7 cellular contexts compared by ENCODE assay signal in the genomic region with DNA sequence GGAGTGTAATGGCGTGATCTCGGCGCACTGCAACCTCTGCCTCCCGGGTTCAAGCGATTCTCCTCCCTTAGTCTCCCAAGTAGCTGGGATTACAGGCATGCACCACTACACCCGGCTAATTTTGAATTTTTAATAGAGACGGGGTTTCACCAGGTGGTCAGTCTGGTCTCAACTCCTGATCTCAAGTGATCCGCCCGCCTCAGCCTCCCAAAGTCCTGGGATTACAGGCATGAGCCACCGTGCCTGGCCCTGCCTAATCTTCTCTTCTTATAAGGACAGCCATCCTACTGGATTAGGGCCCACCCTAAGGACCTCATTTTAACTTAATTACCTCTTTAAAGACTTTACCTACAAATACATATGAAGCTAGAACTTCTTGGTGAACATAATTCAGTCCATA. TPM values are rescaled to one million over a fixed set of nuclear protein-coding genes. Genes with fewer than 3 reads are reported as not detected.
DNase-seq lines count a peak whose midpoint lies in the region; ATAC-seq, FAIRE-seq and TF ChIP-seq lines count a peak whose summit lies in the region.
"Not testable (repeated sequence)": the region's sequence is repeated elsewhere in the genome, so short reads cannot be mapped to it uniquely, and the experiment has no call there.

No MANE protein-coding gene starts in this region.

- not testable (repeated sequence) for BruUV-seq in HepG2 (replicated peaks; lab: Mats Ljungman, UMichigan)

- not testable (repeated sequence) for FAIRE-seq in HepG2 (lab: Jason Lieb, UNC)

- TF ChIP-seq RAD21 in HepG2 (CRISPR knock-in tag; IDR thresholded peaks at IDR 0.05), result not testable (repeated sequence)

- not testable (repeated sequence) for H3K79me2 ChIP-seq in HepG2 (ENCODE audit: insufficient read depth, low read length)

- not testable (repeated sequence) for H3K27me3 ChIP-seq in body of pancreas; HepG2 (ENCODE audit: control insufficient read depth in 1 of 2, insufficient read depth in 2 of 2, low read length in 2 of 2); stomach smooth muscle (ENCODE audit: control insufficient read depth in 1 of 2, insufficient read depth in 2 of 2, low read length in 2 of 2)

- TF ChIP-seq POLR2A in body of pancreas (IDR thresholded peaks at IDR 0.05); HepG2 (IDR thresholded peaks at IDR 0.05; ENCODE audit: insufficient read depth in 1 of 2, low read depth in 2 of 2, low read length in 2 of 2): not testable (repeated sequence)

- TF ChIP-seq EP300 in HepG2 (IDR thresholded peaks at IDR 0.05; ENCODE audit: low read depth in 2 of 2, low read length in 2 of 2); HepG2 (CRISPR knock-in tag; IDR thresholded peaks at IDR 0.05; ENCODE audit: borderline replicate concordance): not testable (repeated sequence)

- H3K36me3 ChIP-seq in body of pancreas (replicated peaks in 1 of 2; ENCODE audit: insufficient read depth in 1 of 2, low read depth in 2 of 2); HepG2 (replicated peaks in 1 of 2; ENCODE audit: control insufficient read depth in 1 of 2, insufficient read depth in 2 of 2, low read length in 2 of 2); stomach smooth muscle (ENCODE audit: control insufficient read depth in 2 of 2, insufficient read depth in 2 of 2, low read length in 2 of 2): not testable (repeated sequence)

- H3K27ac Mint-ChIP-seq in nephron progenitor cell, result peak overlapping the region; percentile 43

- DNase-seq in NCI-H82 (lab: John Stamatoyannopoulos, UW), result peak; percentile 85
- not testable (repeated sequence) for DNase-seq in body of pancreas; HepG2 (ENCODE audit: low spot score); nephron progenitor cell

- not testable (repeated sequence) for H3K4me3 Mint-ChIP-seq in nephron progenitor cell

- POLR2A ChIA-PET in HepG2 (lab: Yijun Ruan, JAX), result interaction anchor here (1.0 to 2.0 kb wide), 2 partner anchors 83 to 99 kb away, joined by 3 to 5 read pairs; partner anchors contain the start of genes CIB1, GDPGP1 and TTLL13

- H3K4me2 ChIP-seq in HepG2 (ENCODE audit: low read depth, low read length), result peak overlapping the region; percentile 67; the same call in 1 of the 2 replicates

- H3K4me3 ChIP-seq in body of pancreas; stomach smooth muscle (ENCODE audit: low read length in 2 of 2): not testable (repeated sequence)
- H3K4me3 ChIP-seq in HepG2 (replicated peaks in 1 of 3; ENCODE audit: insufficient read depth in 1 of 3, low read depth in 2 of 3, low read length in 3 of 3), result 0 out of 6 replicates have a peak overlapping the region, but pooled peaks of 1 of the 3 experiments have one; percentile 51

- not testable (repeated sequence) for H4K20me1 ChIP-seq in HepG2 (ENCODE audit: insufficient read depth, low read length)

- not testable (repeated sequence) for H2AFZ ChIP-seq in HepG2 (ENCODE audit: low read length)

- not testable (repeated sequence) for TF ChIP-seq CTCF in 22Rv1 (IDR thresholded peaks at IDR 0.05); VCaP (conservative IDR thresholded peaks at IDR 0.05); body of pancreas (IDR thresholded peaks at IDR 0.05); HepG2 (CRISPR knock-in tag; IDR thresholded peaks at IDR 0.05); nephron progenitor cell (IDR thresholded peaks at IDR 0.05)

- not testable (repeated sequence) for H3K9me3 Mint-ChIP-seq in nephron progenitor cell

- intact Hi-C loops in body of pancreas (cut with DNase I); HepG2 (cut with micrococcal nuclease; ENCODE audit: unreplicated experiment): not testable (repeated sequence)

- H3K4me1 ChIP-seq in body of pancreas (peaks cover 95% of the 10 kb centered on the region), HepG2 (ENCODE audit: insufficient read depth, low read length) (peaks cover 64% of the 10 kb centered on the region), stomach smooth muscle (ENCODE audit: control insufficient read depth, insufficient read depth, low read length) (peaks cover 34% of the 10 kb centered on the region)

- not testable (repeated sequence) for H3K9ac ChIP-seq in HepG2 (ENCODE audit: insufficient read depth, low read depth, low read length); stomach smooth muscle (ENCODE audit: low read length in 2 of 2)

- 91 to 92% methylated on average over 10 of the region's 10 CpGs for WGBS in body of pancreas, 2 donors
- 83% methylated on average over 10 of the region's 10 CpGs for WGBS in HepG2 (ENCODE audit: low lambda C conversion rate)

- not testable (repeated sequence) for H3K27me3 Mint-ChIP-seq in nephron progenitor cell (ENCODE audit: low read depth, poor library complexity)

- ATAC-seq in body of pancreas, HepG2: not testable (repeated sequence)

- H3K9me3 ChIP-seq in body of pancreas; HepG2 (ENCODE audit: low read length); stomach smooth muscle (ENCODE audit: control insufficient read depth in 2 of 2, low read length in 2 of 2): not testable (repeated sequence)

- not testable (repeated sequence) for H3K36me3 Mint-ChIP-seq in nephron progenitor cell (ENCODE audit: low read depth)

- peak overlapping the region; percentile 95 for H3K27ac ChIP-seq in 22Rv1
- H3K27ac ChIP-seq in VCaP, result peak overlapping the region; percentile 100
- H3K27ac ChIP-seq in body of pancreas, result peak overlapping the region in 3 of 4 donors; percentile 76 to 91 (median 86)
- H3K27ac ChIP-seq in HepG2 (ENCODE audit: extremely low read length, insufficient read depth, low read length), result not testable (repeated sequence)
- H3K27ac ChIP-seq in stomach smooth muscle (ENCODE audit: low read length), result peak overlapping the region; percentile 24

- CTCF ChIA-PET in HepG2 (lab: Yijun Ruan, JAX; ENCODE audit: low intra/inter-chr PET ratio, low total read pairs), result not testable (repeated sequence)

- peaks cover 36% of the 10 kb centered on the region for H3K4me1 Mint-ChIP-seq in nephron progenitor cell

- in situ Hi-C loops in HepG2 (cut with HindIII; ENCODE audit: extremely low pct_ligation_motif_present, low pct_unique_long_range_greater_than_20kb), result not testable (repeated sequence)

RNA-seq across cellular contexts. Expression of gene IDH2, which starts 48.3 kb away (rescaled TPM):
- total RNA-seq in body of pancreas (10 to 100 TPM; 77.5 to 78.6 TPM), HepG2 (2016; rRNA removed; fragmentation: Illumina TruSeq; extraction: Trizol) (120 and 121 TPM in 2 replicates)
- 37.5 and 39.4 TPM in 2 replicates for total RNA-seq in HepG2 (2016; cell fraction: cytosol; rRNA removed; fragmentation: Illumina TruSeq; extraction: Trizol; ENCODE audit: low read depth)
- total RNA-seq in HepG2 (2016; cell fraction: insoluble cytoplasmic fraction; rRNA removed; fragmentation: Illumina TruSeq; extraction: Trizol), result 108 and 124 TPM in 2 replicates
- total RNA-seq in HepG2 (2016; cell fraction: membrane; rRNA removed; fragmentation: Illumina TruSeq; extraction: Trizol), result 87.3 and 98.2 TPM in 2 replicates
- 50.6 and 54.5 TPM in 2 replicates for total RNA-seq in HepG2 (2016; cell fraction: nucleus; rRNA removed; fragmentation: Illumina TruSeq; extraction: Trizol)
- 132 and 145 TPM in 2 replicates for polyA plus RNA-seq in HepG2 (2011; rRNA removed)
- 85.2 and 137 TPM in 2 replicates for polyA plus RNA-seq in HepG2 (2011; cell fraction: cytosol; rRNA removed)
- 62.9 and 78.0 TPM in 2 replicates for polyA plus RNA-seq in HepG2 (2011; cell fraction: nucleus; rRNA removed)
- 57.4 and 73.4 TPM in 2 replicates for polyA plus RNA-seq in HepG2 (2012)
- 63.2 and 73.9 TPM in 2 replicates for polyA plus RNA-seq in HepG2 (2016; cell fraction: cytosol; fragmentation: Illumina TruSeq; extraction: Trizol; ENCODE audit: low read depth)
- 130 and 145 TPM in 2 replicates for polyA plus RNA-seq in HepG2 (2016; cell fraction: insoluble cytoplasmic fraction; fragmentation: Illumina TruSeq; extraction: Trizol; ENCODE audit: low read depth)
- polyA plus RNA-seq in HepG2 (2016; cell fraction: membrane; fragmentation: Illumina TruSeq; extraction: Trizol; ENCODE audit: low read depth), result 84.9 and 106 TPM in 2 replicates
- 97.9 and 110 TPM in 2 replicates for polyA plus RNA-seq in HepG2 (2016; cell fraction: nucleus; fragmentation: Illumina TruSeq; extraction: Trizol; ENCODE audit: insufficient read depth, low read depth)
- polyA minus RNA-seq in HepG2 (2011; rRNA and poly(A)+ RNA removed; ENCODE audit: low replicate concordance), result 34.4 and 160 TPM in 2 replicates
- polyA minus RNA-seq in HepG2 (2011; cell fraction: cytosol; rRNA and poly(A)+ RNA removed), result 67.1 and 76.1 TPM in 2 replicates
- polyA minus RNA-seq in HepG2 (2011; cell fraction: nucleus; rRNA and poly(A)+ RNA removed), result 14.7 and 18.4 TPM in 2 replicates

RNA-seq across cellular contexts. Expression of gene SEMA4B, which starts 50.6 kb away (rescaled TPM):
- total RNA-seq in body of pancreas, result 10 to 100 TPM; 42.8 to 63.9 TPM
- 1.3 and 2.1 TPM in 2 replicates for total RNA-seq in HepG2 (2016; rRNA removed; fragmentation: Illumina TruSeq; extraction: Trizol)
- 2.8 and 3.6 TPM in 2 replicates for total RNA-seq in HepG2 (2016; cell fraction: cytosol; rRNA removed; fragmentation: Illumina TruSeq; extraction: Trizol; ENCODE audit: low read depth)
- total RNA-seq in HepG2 (2016; cell fraction: insoluble cytoplasmic fraction; rRNA removed; fragmentation: Illumina TruSeq; extraction: Trizol), result 1.8 and 2.7 TPM in 2 replicates
- total RNA-seq in HepG2 (2016; cell fraction: membrane; rRNA removed; fragmentation: Illumina TruSeq; extraction: Trizol), result 1.5 and 1.8 TPM in 2 replicates
- 4.4 and 5.3 TPM in 2 replicates for total RNA-seq in HepG2 (2016; cell fraction: nucleus; rRNA removed; fragmentation: Illumina TruSeq; extraction: Trizol)
- polyA plus RNA-seq in HepG2 (2011; rRNA removed), result 17.0 and 31.8 TPM in 2 replicates
- 11.3 and 13.8 TPM in 2 replicates for polyA plus RNA-seq in HepG2 (2011; cell fraction: cytosol; rRNA removed)
- 63.8 and 71.1 TPM in 2 replicates for polyA plus RNA-seq in HepG2 (2011; cell fraction: nucleus; rRNA removed)
- 11.2 and 22.4 TPM in 2 replicates for polyA plus RNA-seq in HepG2 (2012)
- 0.40 and 0.47 TPM in 2 replicates for polyA plus RNA-seq in HepG2 (2016; cell fraction: cytosol; fragmentation: Illumina TruSeq; extraction: Trizol; ENCODE audit: low read depth)
- polyA plus RNA-seq in HepG2 (2016; cell fraction: insoluble cytoplasmic fraction; fragmentation: Illumina TruSeq; extraction: Trizol; ENCODE audit: low read depth), result 2.0 and 2.2 TPM in 2 replicates
- 0.70 and 1.2 TPM in 2 replicates for polyA plus RNA-seq in HepG2 (2016; cell fraction: membrane; fragmentation: Illumina TruSeq; extraction: Trizol; ENCODE audit: low read depth)
- polyA plus RNA-seq in HepG2 (2016; cell fraction: nucleus; fragmentation: Illumina TruSeq; extraction: Trizol; ENCODE audit: insufficient read depth, low read depth), result 14.4 and 14.8 TPM in 2 replicates
- polyA minus RNA-seq in HepG2 (2011; rRNA and poly(A)+ RNA removed; ENCODE audit: low replicate concordance), result 42.2 and 71.8 TPM in 2 replicates
- 25.4 and 35.9 TPM in 2 replicates for polyA minus RNA-seq in HepG2 (2011; cell fraction: cytosol; rRNA and poly(A)+ RNA removed)
- polyA minus RNA-seq in HepG2 (2011; cell fraction: nucleus; rRNA and poly(A)+ RNA removed), result 35.4 and 39.4 TPM in 2 replicates

Comparison
In these comparisons a context has a peak if more than half of its experiments do, and no peak if none do; other contexts are left out.
1. RNA of gene SEMA4B, which starts 50.6 kb away (total RNA-seq): 42.8 to 63.9 TPM in body of pancreas; 1.3 to 5.3 TPM in HepG2; every median in the first group is over 4 times any median in the second.